In the genomic region with DNA sequence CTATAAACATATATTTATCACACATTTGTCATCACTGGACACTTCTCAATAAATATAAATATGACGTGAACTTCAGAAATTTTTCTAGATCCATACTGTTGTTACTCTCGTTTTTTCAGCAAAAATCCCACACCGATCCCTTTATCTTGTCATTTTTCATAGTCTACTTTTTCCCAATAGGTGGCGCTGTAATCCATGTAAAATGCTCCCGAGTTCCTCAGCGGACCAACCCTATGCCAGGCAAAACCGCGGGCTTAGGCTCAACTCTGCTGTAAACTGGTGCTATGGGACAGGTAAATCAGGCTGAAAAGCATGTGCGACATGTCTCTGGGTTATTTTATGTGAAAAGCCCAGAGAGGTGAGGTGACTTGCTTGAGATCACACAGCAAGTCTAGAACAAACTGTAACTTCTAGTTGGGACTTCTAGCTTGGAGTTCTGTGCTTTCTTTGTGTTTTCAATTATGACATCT, we compare ENCODE assay signal across 8 cellular contexts.
A peak's percentile ranks its signal among the peaks of the same experiment; 100 is the strongest.
DNase-seq lines count a peak whose midpoint lies in the region; ATAC-seq and TF ChIP-seq lines count a peak whose summit lies in the region.

No MANE protein-coding gene starts in this region.

- no peaks in the 10 kb centered on the region for H3K27me3 ChIP-seq in naive thymus-derived CD4-positive, alpha-beta T cell (ENCODE audit: control insufficient read depth in 2 of 2, insufficient read depth in 2 of 2, low read length in 2 of 2)

- no peak overlapping the region for H3K4me3 Mint-ChIP-seq in activated T-cell treated with anti-CD3 and anti-CD28 coated beads, Interleukin-2, amount 50 U/mL, for 72 hours
- no peak overlapping the region for H3K4me3 Mint-ChIP-seq in activated T-cell treated with anti-CD3 and anti-CD28 coated beads, Interleukin-2, amount 50 U/mL, for 4 hours
- no peak overlapping the region for H3K4me3 Mint-ChIP-seq in naive thymus-derived CD4-positive, alpha-beta T cell

- intact Hi-C loops in naive thymus-derived CD4-positive, alpha-beta T cell (cut with micrococcal nuclease): loop anchor here in 1 of 2 donors (1.0 to 10.0 kb wide), 4 partner anchors 175 to 556 kb away; a partner anchor contains a TSS

- POLR2A ChIA-PET in HEK293T (lab: Yijun Ruan, JAX): no interaction called here
- POLR2A ChIA-PET in naive thymus-derived CD4-positive, alpha-beta T cell (lab: Charles Lee): no interaction called here

- ATAC-seq in activated T-cell treated with anti-CD3 and anti-CD28 coated beads, Interleukin-2, amount 50 U/mL, for 72 hours (replicated peaks in 1 of 2): peak; percentile 49 to 54
- no peak for ATAC-seq in activated T-cell treated with anti-CD3 and anti-CD28 coated beads, Interleukin-2, amount 50 U/mL, for 4 hours
- peak; percentile 60 for ATAC-seq in naive thymus-derived CD4-positive, alpha-beta T cell

- H3K27ac ChIP-seq in naive thymus-derived CD4-positive, alpha-beta T cell (ENCODE audit: low read depth, low read length): no peak overlapping the region

- H3K27me3 Mint-ChIP-seq in activated T-cell treated with anti-CD3 and anti-CD28 coated beads, Interleukin-2, amount 50 U/mL, for 72 hours (ENCODE audit: low read depth): peaks cover 25% of the 10 kb centered on the region
- no peaks in the 10 kb centered on the region for H3K27me3 Mint-ChIP-seq in activated T-cell treated with anti-CD3 and anti-CD28 coated beads, Interleukin-2, amount 50 U/mL, for 4 hours (ENCODE audit: low read depth)
- H3K27me3 Mint-ChIP-seq in naive thymus-derived CD4-positive, alpha-beta T cell: peaks cover 0 to 9% (median 4%) of the 10 kb centered on the region in 5 donors

- peaks cover 8% of the 10 kb centered on the region for H3K4me1 Mint-ChIP-seq in activated T-cell treated with anti-CD3 and anti-CD28 coated beads, Interleukin-2, amount 50 U/mL, for 72 hours (ENCODE audit: low read depth)
- no peaks in the 10 kb centered on the region for H3K4me1 Mint-ChIP-seq in activated T-cell treated with anti-CD3 and anti-CD28 coated beads, Interleukin-2, amount 50 U/mL, for 4 hours (ENCODE audit: low read depth)
- H3K4me1 Mint-ChIP-seq in naive thymus-derived CD4-positive, alpha-beta T cell: no peaks in the 10 kb centered on the region

- no peak overlapping the region for H3K4me3 ChIP-seq in fibroblast of mammary gland (ENCODE audit: control insufficient read depth, low read depth, low read length)
- H3K4me3 ChIP-seq in naive thymus-derived CD4-positive, alpha-beta T cell (ENCODE audit: low read length): no peak overlapping the region

- no peaks in the 10 kb centered on the region for H3K36me3 ChIP-seq in naive thymus-derived CD4-positive, alpha-beta T cell (ENCODE audit: control insufficient read depth in 2 of 3, insufficient read depth in 3 of 3, low read length in 3 of 3)

- H3K36me3 Mint-ChIP-seq in activated T-cell treated with anti-CD3 and anti-CD28 coated beads, Interleukin-2, amount 50 U/mL, for 72 hours (ENCODE audit: insufficient read depth in 2 of 2): no peaks in the 10 kb centered on the region
- no peaks in the 10 kb centered on the region for H3K36me3 Mint-ChIP-seq in activated T-cell treated with anti-CD3 and anti-CD28 coated beads, Interleukin-2, amount 50 U/mL, for 4 hours (ENCODE audit: insufficient read depth)
- H3K36me3 Mint-ChIP-seq in naive thymus-derived CD4-positive, alpha-beta T cell: no peaks in the 10 kb centered on the region

- no peak overlapping the region for H3K27ac Mint-ChIP-seq in activated T-cell treated with anti-CD3 and anti-CD28 coated beads, Interleukin-2, amount 50 U/mL, for 72 hours
- no peak overlapping the region for H3K27ac Mint-ChIP-seq in naive thymus-derived CD4-positive, alpha-beta T cell

- peak; percentile 68 for TF ChIP-seq CTCF in fibroblast of mammary gland (conservative IDR thresholded peaks at IDR 0.05; ENCODE audit: control insufficient read depth, insufficient read depth, low read depth, low read length)

- no peaks in the 10 kb centered on the region for H3K4me1 ChIP-seq in naive thymus-derived CD4-positive, alpha-beta T cell (ENCODE audit: control insufficient read depth in 2 of 2, insufficient read depth in 2 of 2, low read length in 2 of 2)

- peak; percentile 18 to 22 for DNase-seq in activated T-cell treated with anti-CD3 and anti-CD28 coated beads, Interleukin-2, amount 50 U/mL, for 72 hours
- DNase-seq in activated T-cell treated with anti-CD3 and anti-CD28 coated beads, Interleukin-2, amount 50 U/mL, for 4 hours: no peak
- DNase-seq in HEK293T (ENCODE audit: extremely low spot score) (peak; percentile 73), NCI-H1105 (lab: John Stamatoyannopoulos, UW) (peak; percentile 33), SW 1271 (lab: John Stamatoyannopoulos, UW) (peak; percentile 3 to 54), fibroblast of mammary gland (ENCODE audit: low read depth) (peak; percentile 65), NCI-H187 treated with DMSO at 0.1 percent for 48 hours (lab: John Stamatoyannopoulos, UW) (no peak)
- DNase-seq in naive thymus-derived CD4-positive, alpha-beta T cell: peak in 2 of 9 donors; percentile 2 to 21

- no peaks in the 10 kb centered on the region for H3K9me3 Mint-ChIP-seq in activated T-cell treated with anti-CD3 and anti-CD28 coated beads, Interleukin-2, amount 50 U/mL, for 72 hours
- peaks cover 4% of the 10 kb centered on the region for H3K9me3 Mint-ChIP-seq in activated T-cell treated with anti-CD3 and anti-CD28 coated beads, Interleukin-2, amount 50 U/mL, for 4 hours
- peaks cover 0 to 5% (median 0%) of the 10 kb centered on the region in 11 donors for H3K9me3 Mint-ChIP-seq in naive thymus-derived CD4-positive, alpha-beta T cell

- CTCF ChIA-PET in HEK293T (lab: Yijun Ruan, JAX): interaction anchor here (0.7 to 1.1 kb wide), 2 partner anchors 104 to 177 kb away, joined by 3 to 4 read pairs; a partner anchor contains a TSS
- CTCF ChIA-PET in naive thymus-derived CD4-positive, alpha-beta T cell (lab: Charles Lee): no interaction called here

- H3K9me3 ChIP-seq in naive thymus-derived CD4-positive, alpha-beta T cell (ENCODE audit: control insufficient read depth in 2 of 3, low read length in 3 of 3): no peaks in the 10 kb centered on the region

TF ChIP-seq in HEK293T, 16 proteins besides CTCF, POLR2A, EP300 and RAD21:
- no peak for TF ChIP-seq LEF1 (IDR thresholded peaks at IDR 0.05; ENCODE audit: borderline replicate concordance)
- TF ChIP-seq, protein P1, sequence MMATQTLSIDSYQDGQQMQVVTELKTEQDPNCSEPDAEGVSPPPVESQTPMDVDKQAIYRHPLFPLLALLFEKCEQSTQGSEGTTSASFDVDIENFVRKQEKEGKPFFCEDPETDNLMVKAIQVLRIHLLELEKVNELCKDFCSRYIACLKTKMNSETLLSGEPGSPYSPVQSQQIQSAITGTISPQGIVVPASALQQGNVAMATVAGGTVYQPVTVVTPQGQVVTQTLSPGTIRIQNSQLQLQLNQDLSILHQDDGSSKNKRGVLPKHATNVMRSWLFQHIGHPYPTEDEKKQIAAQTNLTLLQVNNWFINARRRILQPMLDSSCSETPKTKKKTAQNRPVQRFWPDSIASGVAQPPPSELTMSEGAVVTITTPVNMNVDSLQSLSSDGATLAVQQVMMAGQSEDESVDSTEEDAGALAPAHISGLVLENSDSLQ (IDR thresholded peaks at IDR 0.05): no peak
- no peak for TF ChIP-seq TARDBP (IDR thresholded peaks at IDR 0.05)
- no peak for TF ChIP-seq ZNF384 (IDR thresholded peaks at IDR 0.05)
- TF ChIP-seq SP1 (IDR thresholded peaks at IDR 0.05): no peak
- no peak for TF ChIP-seq FOXM1 (IDR thresholded peaks at IDR 0.05; ENCODE audit: borderline replicate concordance)
- no peak for TF ChIP-seq HDGF (IDR thresholded peaks at IDR 0.05; ENCODE audit: borderline replicate concordance)
- no peak for TF ChIP-seq L3MBTL2 (conservative IDR thresholded peaks at IDR 0.05)
- TF ChIP-seq CTBP1 (IDR thresholded peaks at IDR 0.05; ENCODE audit: borderline replicate concordance): no peak
- no peak for TF ChIP-seq FOXA1 (IDR thresholded peaks at IDR 0.05)
- TF ChIP-seq ARNT (IDR thresholded peaks at IDR 0.05): no peak
- TF ChIP-seq FOXK2 (IDR thresholded peaks at IDR 0.05): no peak
- no peak for TF ChIP-seq BHLHE40 (IDR thresholded peaks at IDR 0.05; ENCODE audit: borderline replicate concordance)
- no peak for TF ChIP-seq NFRKB (IDR thresholded peaks at IDR 0.05)

Comparison
In these comparisons a context has a peak if more than half of its experiments do, and no peak if none do; other contexts are left out.
1. ATAC-seq: peak in activated T-cell treated with anti-CD3 and anti-CD28 coated beads, Interleukin-2, amount 50 U/mL, for 72 hours (2 of 2) and naive thymus-derived CD4-positive, alpha-beta T cell (single experiment); none in activated T-cell treated with anti-CD3 and anti-CD28 coated beads, Interleukin-2, amount 50 U/mL, for 4 hours (0 of 2).
2. DNase-seq: peak in activated T-cell treated with anti-CD3 and anti-CD28 coated beads, Interleukin-2, amount 50 U/mL, for 72 hours (2 of 2), HEK293T (single experiment), NCI-H1105 (single experiment), SW 1271 (2 of 2) and fibroblast of mammary gland (single experiment); none in activated T-cell treated with anti-CD3 and anti-CD28 coated beads, Interleukin-2, amount 50 U/mL, for 4 hours (single experiment) and NCI-H187 treated with DMSO at 0.1 percent for 48 hours (single experiment).